Comparison of ENCODE assay signal across 9 cellular contexts in genomic region chr7:50446542-50446960, GRCh38. TPM values are rescaled to one million over a fixed set of nuclear protein-coding genes. Genes with fewer than 3 reads are reported as not detected.
A peak's percentile ranks its signal among the peaks of the same experiment; 100 is the strongest.
DNase-seq lines count a peak whose midpoint lies in the region; ATAC-seq, FAIRE-seq and TF ChIP-seq lines count a peak whose summit lies in the region.
"Had no signal": no experiment of that assay in that cellular context is flagged by ENCODE, and none has a peak within 500 bp of the region (broad histone marks: within the 10 kb centered on the region; RNA-seq: fewer than 3 reads in every experiment).

No MANE protein-coding gene starts in this region.

- H3K4me2 ChIP-seq in GM12878 (ENCODE audit: control insufficient read depth, insufficient read depth): 0 out of 2 replicates have a peak overlapping the region, but pooled peaks have one; percentile 33

- intact Hi-C loops in GM12878 (cut with micrococcal nuclease; ENCODE audit: unreplicated experiment) (no loop called here), posterior vena cava (cut with DNase I) (no loop called here)

- BruUV-seq in GM12878 (replicated peaks; lab: Mats Ljungman, UMichigan): no TSS peak

- H3K27me3 Mint-ChIP-seq in glutamatergic neuron (ENCODE audit: unreplicated experiment): no peaks in the 10 kb centered on the region

- no peaks in the 10 kb centered on the region for H3K9me3 Mint-ChIP-seq in glutamatergic neuron (ENCODE audit: unreplicated experiment)

- no peak for TF ChIP-seq RAD21 in GM12878 (IDR thresholded peaks at IDR 0.05; ENCODE audit: insufficient read depth, low read depth, low read length)

- H3K9ac ChIP-seq in GM12878 (ENCODE audit: control insufficient read depth, insufficient read depth, low read length): no peak overlapping the region

- SMC1A ChIA-PET in GM12878 (lab: Charles Lee; ENCODE audit: uncharacterized antibody, unreplicated experiment): interaction anchor here (0.7 to 3.0 kb wide), 7 partner anchors 8 to 303 kb away, joined by 3 to 10 read pairs (median 3); no protein-coding TSS in a partner anchor

- CTCF ChIA-PET in GM12878 (lab: Yijun Ruan, JAX): interaction anchor here (0.6 to 3.6 kb wide), 4 partner anchors 9 to 354 kb away, joined by 3 to 15 read pairs (median 6); partner anchors contain the start of gene ZPBP

- H3K36me3 ChIP-seq in GM12878 (ENCODE audit: control insufficient read depth in 2 of 2, insufficient read depth in 2 of 2, low read length in 1 of 2) (peaks cover 2 to 6% of the 10 kb centered on the region in 2 experiments; a peak in 3 of 4 replicates), right atrium auricular region (peaks cover 5% of the 10 kb centered on the region)

- no peak overlapping the region for H3K4me3 Mint-ChIP-seq in glutamatergic neuron (ENCODE audit: unreplicated experiment)

- POLR2A ChIA-PET in GM12878 (lab: Charles Lee): no interaction called here

- ATAC-seq in GM19035 (IDR thresholded peaks at IDR 0.05; ENCODE audit: unreplicated experiment) (peak; percentile 26), GM12878 (peak; percentile 26)

- H3K27ac Mint-ChIP-seq in glutamatergic neuron (ENCODE audit: unreplicated experiment): no peak overlapping the region

- FAIRE-seq in GM12878 (lab: Jason Lieb, UNC): no peak

- peak in 1 of 2 experiments; percentile 47; a peak in 1 of 4 replicates for TF ChIP-seq EP300 in GM12878 (IDR thresholded peaks at IDR 0.05; ENCODE audit: borderline replicate concordance in 1 of 2, control insufficient read depth in 1 of 2, low read depth in 2 of 2, low read length in 2 of 2)

- H3K36me3 Mint-ChIP-seq in glutamatergic neuron (ENCODE audit: unreplicated experiment): no peaks in the 10 kb centered on the region

- H3K4me1 ChIP-seq in GM12878 (ENCODE audit: control insufficient read depth, insufficient read depth, low read length) (peaks cover 16% of the 10 kb centered on the region), right atrium auricular region (peaks cover 0 to 14% of the 10 kb centered on the region in 2 donors)

- H4K20me1 ChIP-seq in GM12878 (ENCODE audit: control insufficient read depth, insufficient read depth): no peaks in the 10 kb centered on the region

- no peak for TF ChIP-seq CTCF in GM12878 (IDR thresholded peaks at IDR 0.05 in 2 of 3, conservative IDR thresholded peaks at IDR 0.05 in 1 of 3; ENCODE audit: control insufficient read depth in 2 of 3, extremely low read depth in 1 of 3, insufficient read depth in 1 of 3, low read depth in 3 of 3, low read length in 3 of 3)
- TF ChIP-seq CTCF in right atrium auricular region (IDR thresholded peaks at IDR 0.05): no peak
- no peak for TF ChIP-seq CTCF in glutamatergic neuron (IDR thresholded peaks at IDR 0.05; ENCODE audit: partially characterized antibody, unreplicated experiment)

- H3K4me3 ChIP-seq in GM12878 (peak overlapping the region; percentile 6), right atrium auricular region (no peak overlapping the region)

- no peak overlapping the region for H3K27ac ChIP-seq in GM12878 (ENCODE audit: control insufficient read depth, insufficient read depth)
- no peak overlapping the region for H3K27ac ChIP-seq in right atrium auricular region

- H3K9me3 ChIP-seq in GM12878 (replicated peaks; ENCODE audit: control insufficient read depth, insufficient read depth, low read length) (no peaks in the 10 kb centered on the region), right atrium auricular region (no peaks in the 10 kb centered on the region)

- in situ Hi-C loops in GM12878 (cut with MboI): no loop called here

- RAD21 ChIA-PET in GM12878 (lab: Charles Lee; ENCODE audit: unreplicated experiment): no interaction called here

- H3K27me3 ChIP-seq in GM12878 (replicated peaks in 1 of 2; ENCODE audit: control insufficient read depth in 2 of 2, insufficient read depth in 2 of 2, low read length in 1 of 2) (no peaks in the 10 kb centered on the region), right atrium auricular region (no peaks in the 10 kb centered on the region)

- peaks cover 4% of the 10 kb centered on the region for H3K4me1 Mint-ChIP-seq in glutamatergic neuron (ENCODE audit: low read depth, unreplicated experiment)

- WGBS in GM12878 (ENCODE audit: insufficient coverage, insufficient replicate concordance, low lambda C conversion rate, missing lambda C conversion rate): 2% methylated on average over 4 of the region's 4 CpGs

- peak; percentile 37 for DNase-seq in 8988T
- DNase-seq in HPDE6-E6E7 (ENCODE audit: extremely low spot score): peak; percentile 83
- peak; percentile 62 for DNase-seq in GM12878 (ENCODE audit: low read depth, low spot score)
- DNase-seq in right atrium auricular region (ENCODE audit: low spot score): no peak
- DNase-seq in NCI-H446 treated with DMSO at 0.1 percent for 48 hours (lab: John Stamatoyannopoulos, UW): no peak
- no peak for DNase-seq in posterior vena cava (ENCODE audit: low spot score)
- no peak for DNase-seq in glutamatergic neuron
- DNase-seq: effector CD8-positive, alpha-beta T cell had no signal

- H3K79me2 ChIP-seq in GM12878 (ENCODE audit: control insufficient read depth, insufficient read depth, low read length): peaks cover 16% of the 10 kb centered on the region

- TF ChIP-seq POLR2A in GM12878 (IDR thresholded peaks at IDR 0.05; ENCODE audit: low read depth, low read length): no peak

- no peak overlapping the region for H2AFZ ChIP-seq in GM12878 (ENCODE audit: control insufficient read depth, low read depth, low read length)

TF ChIP-seq in GM12878, 131 proteins besides CTCF, POLR2A, EP300 and RAD21 (continues in another document):
- no peak for TF ChIP-seq ZBTB11 (CRISPR knock-in tag; IDR thresholded peaks at IDR 0.05)

RNA-seq across cellular contexts. Expression of gene FIGNL1, which starts 3.6 kb away (rescaled TPM):
- 53.5 and 53.8 TPM in 2 replicates for total RNA-seq in GM12878 (2013; cell fraction: nucleolus; rRNA removed)
- total RNA-seq in GM12878 (2014; rRNA removed) (28.2 and 37.3 TPM in 2 replicates), GM12878 (2014; rRNA removed; fragmentation: Illumina TruSeq; extraction: Trizol) (35.9 and 36.1 TPM in 2 replicates), GM12878 (2021) (19.4 and 25.5 TPM in 2 replicates), right atrium auricular region (1 to 10 TPM; 4.7 TPM), posterior vena cava (1 to 10 TPM; 4.4 to 8.3 TPM), glutamatergic neuron (ENCODE audit: unreplicated experiment) (11.1 TPM)
- 14.3 TPM for polyA plus RNA-seq in GM12878 (2011; ENCODE audit: low read depth)
- polyA plus RNA-seq in GM12878 (2011; rRNA removed) (36.9 and 51.6 TPM in 2 replicates), GM12878 (2014; fragmentation: Illumina TruSeq; extraction: Trizol) (29.3 and 41.5 TPM in 2 replicates), GM12878 (2014; fragmentation: Nextera tagmentation; extraction: Ambion mirVana) (10 to 100 TPM; 11.5 to 11.6 TPM), GM12878 (2014; rRNA removed) (21.1 and 28.8 TPM in 2 replicates), GM12878 (2016; fragmentation: Nextera tagmentation; extraction: Ambion mirVana) (10 to 100 TPM; 35.9 to 37.4 TPM)
- polyA plus RNA-seq in GM12878 (2011; cell fraction: cytosol; rRNA removed): 20.3 and 20.6 TPM in 2 replicates
- polyA plus RNA-seq in GM12878 (2011; cell fraction: nucleus; rRNA removed): 21.8 and 22.5 TPM in 2 replicates
- 15.4 and 18.7 TPM in 2 replicates for polyA plus RNA-seq in GM12878 (2012)
- 30.5 and 42.4 TPM in 2 replicates for polyA minus RNA-seq in GM12878 (2011; rRNA and poly(A)+ RNA removed)
- 15.1 and 16.1 TPM in 2 replicates for polyA minus RNA-seq in GM12878 (2011; cell fraction: cytosol; rRNA and poly(A)+ RNA removed)
- polyA minus RNA-seq in GM12878 (2011; cell fraction: nucleus; rRNA and poly(A)+ RNA removed): 18.1 and 23.3 TPM in 2 replicates

Comparison
In these comparisons a context has a peak if more than half of its experiments do, and no peak if none do; other contexts are left out.
1. DNase-seq: peak in 8988T (single experiment), HPDE6-E6E7 (single experiment) and GM12878 (single experiment); none in right atrium auricular region (single experiment), NCI-H446 treated with DMSO at 0.1 percent for 48 hours (single experiment), posterior vena cava (single experiment) and glutamatergic neuron (single experiment).